Comparison of ENCODE assay signal across 28 cellular contexts in genomic region chr12:117766008-117766407, GRCh38.
"Had no signal": no experiment of that assay in that cellular context is flagged by ENCODE, and none has a peak within 500 bp of the region (broad histone marks: within the 10 kb centered on the region; RNA-seq: fewer than 3 reads in every experiment).

No MANE protein-coding gene starts in this region.

- H3K4me1 ChIP-seq: pancreas, prostate gland, right lobe of liver, sigmoid colon, spleen, suprapubic skin, testis, tibial artery, transverse colon, upper lobe of right lung, uterus had no signal

- H3K9me3 ChIP-seq: neutrophil, pancreas, prostate gland, right lobe of liver, testis, transverse colon, upper lobe of right lung, uterus had no signal

- H3K27ac ChIP-seq: neutrophil, pancreas, prostate gland, right lobe of liver, sigmoid colon, spleen, suprapubic skin, testis, tibial artery, transverse colon, upper lobe of right lung, uterus had no signal

- H3K27me3 ChIP-seq: neutrophil, pancreas, right lobe of liver, sigmoid colon, spleen, suprapubic skin, testis, tibial artery, transverse colon, upper lobe of right lung, uterus had no signal

- H3K4me3 ChIP-seq: pancreas, prostate gland, right lobe of liver, sigmoid colon, spleen, suprapubic skin, testis, tibial artery, transverse colon, upper lobe of right lung, uterus had no signal

- H3K36me3 ChIP-seq: neutrophil, pancreas, prostate gland, right lobe of liver, sigmoid colon, spleen, suprapubic skin, tibial artery, transverse colon, upper lobe of right lung, uterus had no signal

- ATAC-seq: naive thymus-derived CD8-positive, alpha-beta T cell; natural killer cell treated with Interleukin-12 subunit alpha and Interleukin-12 subunit beta and Interleukin-15 and Interleukin-18, amount 100 ng/mL, for 72 hours; pancreas; right cardiac atrium; right lobe of liver; stimulated activated memory B cell treated with anti-CD40 and anti-IgM and Interleukin-4, amounts not matched to agents 10 μg/mL and 1 μg/mL and 100 μg/mL, for 72 hours; stimulated activated naive CD8-positive, alpha-beta T cell treated with anti-CD3 and anti-CD28 coated beads, Interleukin-15, amount 100 ng/mL, for 72 hours; stimulated activated naive CD8-positive, alpha-beta T cell treated with anti-CD3 and anti-CD28 coated beads, Interleukin-15, Interleukin-2, amounts not matched to agents 100 U/mL and 50 U/mL, for 24 hours; upper lobe of right lung had no signal

- FAIRE-seq: pancreas, small intestine had no signal

- DNase-seq: naive thymus-derived CD8-positive, alpha-beta T cell; nephron progenitor cell; nucleus accumbens; pancreas; right cardiac atrium; right lobe of liver; sigmoid colon; small intestine; spleen; stimulated activated CD4-positive, alpha-beta T cell treated with anti-CD3 and anti-CD28 coated beads, Interleukin-12 subunit alpha, Interleukin-12 subunit beta, amount 100 ng/mL, for 4 hours; stimulated activated CD4-positive, alpha-beta T cell treated with anti-CD3 and anti-CD28 coated beads, Interleukin-1b, Interleukin-23, amount 100 ng/mL, for 48 hours; stimulated activated CD4-positive, alpha-beta T cell treated with anti-CD3 and anti-CD28 coated beads, Interleukin-4, amount 100 ng/mL, for 1 hour; stimulated activated CD4-positive, alpha-beta T cell treated with anti-CD3 and anti-CD28 coated beads, Interleukin-4, amount 100 ng/mL, for 4 hours; stimulated activated CD8-positive, alpha-beta memory T cell treated with anti-CD3 and anti-CD28 coated beads, Interleukin-4, amount 100 ng/mL, for 48 hours; stimulated activated naive CD4-positive, alpha-beta T cell; stimulated activated naive CD8-positive, alpha-beta T cell treated with anti-CD3 and anti-CD28 coated beads, Interleukin-15, amount 100 ng/mL, for 72 hours; stimulated activated naive CD8-positive, alpha-beta T cell treated with anti-CD3 and anti-CD28 coated beads, Interleukin-15, Interleukin-2, amounts not matched to agents 100 U/mL and 50 U/mL, for 24 hours; substantia nigra; testis; tibial artery; transverse colon; upper lobe of right lung; uterus had no signal
